In genomic region chrX:78658851-78659744, GRCh38 we compare ENCODE assay signal across 10 cellular contexts. TPM values are rescaled to one million over a fixed set of nuclear protein-coding genes. Genes with fewer than 3 reads are reported as not detected.
DNase-seq lines count a peak whose midpoint lies in the region; ATAC-seq and TF ChIP-seq lines count a peak whose summit lies in the region.
"Had no signal": no experiment of that assay in that cellular context is flagged by ENCODE, and none has a peak within 500 bp of the region (broad histone marks: within the 10 kb centered on the region; RNA-seq: fewer than 3 reads in every experiment).

RTL3 (minus strand) TSS chrX:78659328; CDS start chrX:78658420, 908 bp downstream.

- H3K27me3 Mint-ChIP-seq in activated T-helper 1 cell treated with anti-CD3 and anti-CD28 coated beads, Interleukin-12 subunit alpha, Interleukin-12 subunit beta, Interleukin-2, Interleukin-4 antibody, amounts not matched to agents 30 ng/mL and 10 ng/mL and 1 ng/mL, durations not matched to agents 14 hours and 24 hours and 36 hours (ENCODE audit: insufficient read depth), result no peaks in the 10 kb centered on the region

- peak within 1 kb of the TSS; percentile 60 for H3K4me3 Mint-ChIP-seq in activated T-helper 1 cell treated with anti-CD3 and anti-CD28 coated beads, Interleukin-12 subunit alpha, Interleukin-12 subunit beta, Interleukin-2, Interleukin-4 antibody, amounts not matched to agents 30 ng/mL and 10 ng/mL and 1 ng/mL, durations not matched to agents 14 hours and 24 hours and 36 hours

- TF ChIP-seq CTCF in AG09309 (IDR thresholded peaks at IDR 0.05; ENCODE audit: control insufficient read depth, insufficient read depth, low read depth, low read length, missing control alignments), result no peak

- ATAC-seq in GM21529 (IDR thresholded peaks at IDR 0.05; ENCODE audit: unreplicated experiment), result peak; percentile 47
- peak; percentile 72 for ATAC-seq in left ventricle myocardium superior
- ATAC-seq: body of pancreas had no signal

- in situ Hi-C loops in G401 (cut with HindIII; ENCODE audit: low sequenced_read_pairs), result no loop called here

- intact Hi-C loops in activated T-helper 1 cell treated with anti-CD3 and anti-CD28 coated beads, Interleukin-12 subunit alpha, Interleukin-12 subunit beta, Interleukin-2, Interleukin-4 antibody, amounts not matched to agents 30 ng/mL and 10 ng/mL and 1 ng/mL, durations not matched to agents 14 hours and 24 hours and 36 hours (cut with micrococcal nuclease), result loop anchor here (2.0 to 10.0 kb wide), 3 partner anchors 104 to 524 kb away; partner anchors contain the start of gene TAF9B
- intact Hi-C loops in left ventricle myocardium superior (cut with micrococcal nuclease), result no loop called here

- H3K4me3 ChIP-seq in AG09309 (ENCODE audit: control insufficient read depth, low read depth, low read length), result no peak within 1 kb of the TSS
- H3K4me3 ChIP-seq: body of pancreas had no signal

- no peaks in the 10 kb centered on the region for H3K9me3 Mint-ChIP-seq in activated T-helper 1 cell treated with anti-CD3 and anti-CD28 coated beads, Interleukin-12 subunit alpha, Interleukin-12 subunit beta, Interleukin-2, Interleukin-4 antibody, amounts not matched to agents 30 ng/mL and 10 ng/mL and 1 ng/mL, durations not matched to agents 14 hours and 24 hours and 36 hours

- H3K4me1 Mint-ChIP-seq in activated T-helper 1 cell treated with anti-CD3 and anti-CD28 coated beads, Interleukin-12 subunit alpha, Interleukin-12 subunit beta, Interleukin-2, Interleukin-4 antibody, amounts not matched to agents 30 ng/mL and 10 ng/mL and 1 ng/mL, durations not matched to agents 14 hours and 24 hours and 36 hours (ENCODE audit: low read depth), result peaks cover 24% of the 10 kb centered on the region

- no peaks in the 10 kb centered on the region for H3K36me3 Mint-ChIP-seq in activated T-helper 1 cell treated with anti-CD3 and anti-CD28 coated beads, Interleukin-12 subunit alpha, Interleukin-12 subunit beta, Interleukin-2, Interleukin-4 antibody, amounts not matched to agents 30 ng/mL and 10 ng/mL and 1 ng/mL, durations not matched to agents 14 hours and 24 hours and 36 hours (ENCODE audit: low read depth)

- peak within 1 kb of the TSS; percentile 44 for H3K27ac Mint-ChIP-seq in activated T-helper 1 cell treated with anti-CD3 and anti-CD28 coated beads, Interleukin-12 subunit alpha, Interleukin-12 subunit beta, Interleukin-2, Interleukin-4 antibody, amounts not matched to agents 30 ng/mL and 10 ng/mL and 1 ng/mL, durations not matched to agents 14 hours and 24 hours and 36 hours

- DNase-seq in AG09309 (ENCODE audit: low read depth), result peak; percentile 69
- no peak for DNase-seq in activated T-helper 1 cell treated with anti-CD3 and anti-CD28 coated beads, Interleukin-12 subunit alpha, Interleukin-12 subunit beta, Interleukin-2, Interleukin-4 antibody, amounts not matched to agents 30 ng/mL and 10 ng/mL and 1 ng/mL, durations not matched to agents 14 hours and 24 hours and 36 hours (ENCODE audit: low spot score)
- DNase-seq in left ventricle myocardium superior, result no peak
- no peak for DNase-seq in G401 (ENCODE audit: low spot score)
- DNase-seq in AML-193 (lab: John Stamatoyannopoulos, UW), result no peak
- no peak for DNase-seq in RKO (ENCODE audit: low spot score)
- DNase-seq in activated naive CD4-positive, alpha-beta T cell treated with Interleukin-2 at 50 U/mL for 16 hours, result no peak
- DNase-seq: body of pancreas had no signal

RNA-seq across cellular contexts. Expression of gene RTL3, which starts in this region (rescaled TPM):
- total RNA-seq in activated T-helper 1 cell treated with anti-CD3 and anti-CD28 coated beads, Interleukin-12 subunit alpha, Interleukin-12 subunit beta, Interleukin-2, Interleukin-4 antibody, amounts not matched to agents 30 ng/mL and 10 ng/mL and 1 ng/mL, durations not matched to agents 14 hours and 24 hours and 36 hours, result 0.07 TPM in 1 of 2 replicates, not detected in the other
- total RNA-seq in left ventricle myocardium superior, result 0.15 TPM
- total RNA-seq in G401 (2014; rRNA removed; shearing (Covaris generic)), result not detected in 2 replicates
- total RNA-seq: NCI-H460 had no signal

Comparison
In these comparisons a context has a peak if more than half of its experiments do, and no peak if none do; other contexts are left out.
1. Peak in ATAC-seq in left ventricle myocardium superior; RNA of the gene not detected or under 1 TPM.